1 cellular context compared by ENCODE assay signal in genomic region chr7:67371429-67372305, GRCh38.
TF ChIP-seq lines count a peak whose summit lies in the region.

No MANE protein-coding gene starts in this region.

TF ChIP-seq in K562, 482 proteins besides CTCF, POLR2A, EP300 and RAD21 (continued from another document):
- TF ChIP-seq ATF7 (IDR thresholded peaks at IDR 0.05) (peak; percentile 53; the same call in 1 of the 2 replicates), JUNB (CRISPR knock-in tag; conservative IDR thresholded peaks at IDR 0.05) (no peak), RBM25 (IDR thresholded peaks at IDR 0.05; ENCODE audit: low read depth, low read length, severe bottlenecking) (peak; percentile 49), CREBBP (IDR thresholded peaks at IDR 0.05; ENCODE audit: low read depth, low read length) (no peak), ARNT (IDR thresholded peaks at IDR 0.05) (no peak), CREB1 (IDR thresholded peaks at IDR 0.05) (no peak), CREB1 (CRISPR knock-in tag; IDR thresholded peaks at IDR 0.05) (0 out of 2 replicates have a peak, but pooled peaks have one; percentile 29), TGIF2 (CRISPR knock-in tag; IDR thresholded peaks at IDR 0.05) (no peak), ZNF830 (CRISPR knock-in tag; IDR thresholded peaks at IDR 0.05) (no peak)
- TF ChIP-seq, protein P1, sequence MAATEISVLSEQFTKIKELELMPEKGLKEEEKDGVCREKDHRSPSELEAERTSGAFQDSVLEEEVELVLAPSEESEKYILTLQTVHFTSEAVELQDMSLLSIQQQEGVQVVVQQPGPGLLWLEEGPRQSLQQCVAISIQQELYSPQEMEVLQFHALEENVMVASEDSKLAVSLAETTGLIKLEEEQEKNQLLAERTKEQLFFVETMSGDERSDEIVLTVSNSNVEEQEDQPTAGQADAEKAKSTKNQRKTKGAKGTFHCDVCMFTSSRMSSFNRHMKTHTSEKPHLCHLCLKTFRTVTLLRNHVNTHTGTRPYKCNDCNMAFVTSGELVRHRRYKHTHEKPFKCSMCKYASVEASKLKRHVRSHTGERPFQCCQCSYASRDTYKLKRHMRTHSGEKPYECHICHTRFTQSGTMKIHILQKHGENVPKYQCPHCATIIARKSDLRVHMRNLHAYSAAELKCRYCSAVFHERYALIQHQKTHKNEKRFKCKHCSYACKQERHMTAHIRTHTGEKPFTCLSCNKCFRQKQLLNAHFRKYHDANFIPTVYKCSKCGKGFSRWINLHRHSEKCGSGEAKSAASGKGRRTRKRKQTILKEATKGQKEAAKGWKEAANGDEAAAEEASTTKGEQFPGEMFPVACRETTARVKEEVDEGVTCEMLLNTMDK (IDR thresholded peaks at IDR 0.05; ENCODE audit: borderline replicate concordance, insufficient read depth, low read depth, low read length, poor library complexity, severe bottlenecking), result no peak
